9 cellular contexts compared by ENCODE assay signal in the genomic region with DNA sequence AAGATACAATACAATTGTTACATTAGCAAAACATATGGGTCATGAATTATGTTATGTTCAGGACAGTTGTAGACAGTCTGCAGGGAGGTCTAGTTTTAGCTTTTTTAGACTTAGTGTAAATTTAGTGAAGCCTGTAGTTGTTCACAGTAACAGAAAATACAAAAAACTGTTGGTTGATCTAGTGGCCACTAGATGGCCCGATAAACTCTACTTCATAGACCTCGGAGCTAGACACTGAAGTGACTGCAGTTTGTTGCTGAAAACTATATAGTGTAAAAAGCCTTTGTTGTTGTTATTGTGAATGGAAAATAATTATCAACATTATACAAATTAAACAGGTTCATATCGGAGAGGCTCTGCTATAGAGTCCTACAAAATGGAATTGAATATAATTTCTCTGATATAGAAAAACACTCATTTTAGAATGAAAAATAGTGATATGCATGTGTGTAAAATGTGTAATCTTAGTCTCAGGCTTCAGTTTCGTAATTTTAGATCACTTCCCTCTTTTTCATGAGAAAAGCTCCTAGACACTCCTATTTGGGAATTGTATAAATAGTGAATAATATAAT. TPM values are rescaled to one million over a fixed set of nuclear protein-coding genes. Genes with fewer than 3 reads are reported as not detected.
DNase-seq lines count a peak whose midpoint lies in the region; ATAC-seq and TF ChIP-seq lines count a peak whose summit lies in the region.
"Had no signal": no experiment of that assay in that cellular context is flagged by ENCODE, and none has a peak within 500 bp of the region (broad histone marks: within the 10 kb centered on the region; RNA-seq: fewer than 3 reads in every experiment).

No MANE protein-coding gene starts in this region.

- intact Hi-C loops in dorsolateral prefrontal cortex (cut with DNase I) = loop anchor here in 1 of 2 donors (5.0 kb wide), 1 partner anchor 132 kb away; no protein-coding TSS in a partner anchor
- intact Hi-C loops in prostate gland (cut with DNase I) = no loop called here

- H3K4me1 ChIP-seq in prostate gland (replicated peaks) = no peaks in the 10 kb centered on the region
- H3K4me1 ChIP-seq: stomach had no signal

- 17% methylated on average over 4 of the region's 4 CpGs for WGBS in prostate gland

- H3K4me3 ChIP-seq in dorsolateral prefrontal cortex = no peak overlapping the region
- H3K4me3 ChIP-seq in prostate gland = no peak overlapping the region
- H3K4me3 ChIP-seq: stomach had no signal

- ATAC-seq in esophagus mucosa = no peak

- peak; percentile 45 for DNase-seq in DMS53 (lab: John Stamatoyannopoulos, UW)
- no peak for DNase-seq in DMS53 treated with DMSO at 0.1 percent for 48 hours (lab: John Stamatoyannopoulos, UW; ENCODE audit: unreplicated experiment)
- peak; percentile 26 for DNase-seq in NCI-H2227 (lab: John Stamatoyannopoulos, UW; ENCODE audit: unreplicated experiment)
- no peak for DNase-seq in dorsolateral prefrontal cortex
- peak; percentile 36 for DNase-seq in pons (ENCODE audit: low spot score)
- no peak for DNase-seq in ecto neural progenitor cell (ENCODE audit: low spot score)
- no peak for DNase-seq in prostate gland (ENCODE audit: low spot score)
- DNase-seq: stomach had no signal

- H3K27ac ChIP-seq in dorsolateral prefrontal cortex (no peak overlapping the region), prostate gland (no peak overlapping the region)
- H3K27ac ChIP-seq: stomach had no signal

- no peaks in the 10 kb centered on the region for H3K9me3 ChIP-seq in prostate gland
- H3K9me3 ChIP-seq: stomach had no signal

- TF ChIP-seq POLR2A in prostate gland (IDR thresholded peaks at IDR 0.05) = no peak

- H3K27me3 ChIP-seq in dorsolateral prefrontal cortex = peaks cover 0 to 59% (median 13%) of the 10 kb centered on the region in 45 donors
- H3K27me3 ChIP-seq in prostate gland (replicated peaks; ENCODE audit: insufficient read depth) = no peaks in the 10 kb centered on the region

- H3K36me3 ChIP-seq in prostate gland = no peaks in the 10 kb centered on the region
- H3K36me3 ChIP-seq: stomach had no signal

- peak; percentile 27 to 72 (median 60) for TF ChIP-seq CTCF in dorsolateral prefrontal cortex (IDR thresholded peaks at IDR 0.05 in 54 of 56, conservative IDR thresholded peaks at IDR 0.05 in 2 of 56; ENCODE audit: low read depth in 1 of 56, partially characterized antibody in 56 of 56)
- TF ChIP-seq CTCF in prostate gland (IDR thresholded peaks at IDR 0.05) = peak in 2 of 4 experiments; percentile 13 to 17

RNA-seq across cellular contexts. Expression of a gene that starts 18.3 kb away (rescaled TPM):
- 1 to 10 TPM; 1.9 to 9.1 (median 6.2) TPM for total RNA-seq in dorsolateral prefrontal cortex
- total RNA-seq in esophagus mucosa = 0.08 TPM
- 1 to 10 TPM in 1 of 2 donors, under 1 TPM in 1; 0.82 to 3.1 TPM for total RNA-seq in prostate gland

RNA-seq across cellular contexts. Expression of a gene that starts 57.8 kb away (rescaled TPM):
- total RNA-seq in dorsolateral prefrontal cortex (10 to 100 TPM; 22.5 to 77.4 (median 53.3) TPM), esophagus mucosa (17.3 TPM), prostate gland (100 to 1,000 TPM in 1 of 2 donors, 10 to 100 TPM in 1; 46.9 to 121 TPM)

Comparison
In these comparisons a context has a peak if more than half of its experiments do, and no peak if none do; other contexts are left out.
1. DNase-seq: peak in DMS53 (single experiment), NCI-H2227 (single experiment) and pons (single experiment); none in DMS53 treated with DMSO at 0.1 percent for 48 hours (single experiment), dorsolateral prefrontal cortex (0 of 10), ecto neural progenitor cell (single experiment) and prostate gland (single experiment).